Comparison of ENCODE assay signal across 3 cellular contexts in the genomic region with DNA sequence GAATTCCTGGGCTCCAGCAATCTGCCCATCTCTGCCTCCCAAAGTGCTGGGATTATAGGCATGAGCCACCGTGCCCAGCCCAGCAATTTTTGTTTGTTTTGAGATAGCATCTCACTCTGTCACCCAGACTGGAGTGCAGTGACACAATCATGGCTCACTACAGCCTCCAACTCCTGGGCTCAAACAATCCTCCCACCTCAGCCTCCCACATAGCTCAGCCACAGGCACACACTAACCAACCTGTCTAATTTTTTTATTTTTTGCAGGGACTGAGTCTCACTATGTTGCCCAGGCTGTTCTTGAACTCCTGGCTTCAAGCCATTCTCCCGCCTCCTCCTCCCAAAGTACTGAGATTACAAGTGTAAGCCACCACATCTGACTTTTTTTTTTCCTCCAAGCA. TPM values are rescaled to one million over a fixed set of nuclear protein-coding genes. Genes with fewer than 3 reads are reported as not detected.
"Had no signal": no experiment of that assay in that cellular context is flagged by ENCODE, and none has a peak within 500 bp of the region (broad histone marks: within the 10 kb centered on the region; RNA-seq: fewer than 3 reads in every experiment).

No MANE protein-coding gene starts in this region.

RNA-seq across cellular contexts. Expression of gene MAGI1, which starts 7.6 kb away (rescaled TPM):
- total RNA-seq: naive thymus-derived CD8-positive, alpha-beta T cell; natural killer cell; natural killer cell treated with Interleukin-12 subunit alpha and Interleukin-12 subunit beta and Interleukin-15 and Interleukin-18, amount 100 ng/mL, for 72 hours had no signal
- polyA plus RNA-seq: naive thymus-derived CD8-positive, alpha-beta T cell had no signal
